19 cellular contexts compared by ENCODE assay signal in the genomic region with DNA sequence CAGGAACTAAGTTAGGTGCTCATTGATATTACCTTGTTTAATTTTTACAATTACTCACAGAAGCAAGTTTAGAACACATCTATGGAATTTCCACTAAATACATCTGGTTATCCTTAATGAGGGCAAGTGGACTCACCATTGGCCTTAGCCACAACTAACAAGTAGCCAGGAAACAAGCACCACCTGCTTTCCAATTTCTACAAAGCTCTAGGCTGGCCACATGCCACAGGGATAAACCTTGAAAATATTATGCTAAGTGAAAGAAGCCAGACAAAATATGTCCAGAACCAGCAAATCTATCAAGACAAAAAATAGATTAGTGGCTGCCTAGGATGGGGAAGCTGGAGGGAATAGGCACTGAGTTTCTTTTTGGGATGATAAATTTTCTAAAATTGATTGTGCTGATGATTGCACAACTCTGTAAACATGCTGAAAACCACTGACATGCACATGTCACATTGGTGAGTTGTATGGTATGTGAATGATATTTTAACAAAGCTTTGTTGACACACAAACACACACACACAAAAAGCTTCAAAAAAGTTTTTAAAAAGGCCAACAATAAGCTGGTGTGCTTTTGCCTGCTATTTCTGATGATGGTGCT.
DNase-seq lines count a peak whose midpoint lies in the region; ATAC-seq, FAIRE-seq and TF ChIP-seq lines count a peak whose summit lies in the region.
"Had no signal": no experiment of that assay in that cellular context is flagged by ENCODE, and none has a peak within 500 bp of the region (broad histone marks: within the 10 kb centered on the region; RNA-seq: fewer than 3 reads in every experiment).

No MANE protein-coding gene starts in this region.

- TF ChIP-seq EP300 in K562 (IDR thresholded peaks at IDR 0.05; ENCODE audit: low read length), result no peak

- no peaks in the 10 kb centered on the region for H3K9me1 ChIP-seq in K562 (ENCODE audit: control insufficient read depth, insufficient read depth, low read length)

- CTCF ChIA-PET in K562 (lab: Yijun Ruan, JAX; ENCODE audit: low intra/inter-chr PET ratio), result no interaction called here
- CTCF ChIA-PET in activated CD4-positive, alpha-beta memory T cell treated with anti-CD3 and anti-CD28 coated beads, Interleukin-2, amount 10 ng/mL, durations not matched to agents 7 days and 5 days (lab: Charles Lee), result interaction anchor here (2.0 to 2.5 kb wide), 2 partner anchors 9 to 24 kb away, joined by 6 read pairs; no protein-coding TSS in a partner anchor

- POLR2A ChIA-PET in K562 (lab: Yijun Ruan, JAX), result interaction anchor here (1.5 to 1.9 kb wide), 2 partner anchors 10 to 14 kb away, joined by 6 to 8 read pairs; no protein-coding TSS in a partner anchor
- POLR2A ChIA-PET in activated CD4-positive, alpha-beta memory T cell treated with anti-CD3 and anti-CD28 coated beads, Interleukin-2, amount 10 ng/mL, durations not matched to agents 7 days and 5 days (lab: Charles Lee), result interaction anchor here (1.9 kb wide), 1 partner anchor 10 kb away, joined by 8 read pairs; no protein-coding TSS in a partner anchor

- peaks cover 3% of the 10 kb centered on the region for H3K4me1 Mint-ChIP-seq in activated CD4-positive, alpha-beta memory T cell treated with anti-CD3 and anti-CD28 coated beads, Interleukin-2, amount 10 ng/mL, durations not matched to agents 7 days and 5 days

- intact Hi-C loops in K562 (cut with micrococcal nuclease) (no loop called here), right lobe of liver (cut with DNase I) (no loop called here)

- TF ChIP-seq CTCF in K562 (IDR thresholded peaks at IDR 0.05 in 2 of 3, conservative IDR thresholded peaks at IDR 0.05 in 1 of 3; ENCODE audit: insufficient read depth in 2 of 3, low read depth in 1 of 3, low read length in 3 of 3) (no peak), right lobe of liver (IDR thresholded peaks at IDR 0.05) (no peak)

- no peak overlapping the region for H3K4me3 ChIP-seq in K562
- peak overlapping the region in 2 of 3 donors; percentile 38 to 63 for H3K4me3 ChIP-seq in right lobe of liver
- H3K4me3 ChIP-seq: A549, GM23248 had no signal

- H3K79me2 ChIP-seq in K562 (ENCODE audit: control insufficient read depth, insufficient read depth, low read length), result no peaks in the 10 kb centered on the region

- H3K36me3 Mint-ChIP-seq in activated CD4-positive, alpha-beta memory T cell treated with anti-CD3 and anti-CD28 coated beads, Interleukin-2, amount 10 ng/mL, durations not matched to agents 7 days and 5 days (ENCODE audit: low read depth), result peaks cover 4% of the 10 kb centered on the region

- no peak overlapping the region for H3K27ac Mint-ChIP-seq in activated CD4-positive, alpha-beta memory T cell treated with anti-CD3 and anti-CD28 coated beads, Interleukin-2, amount 10 ng/mL, durations not matched to agents 7 days and 5 days

- H3K4me1 ChIP-seq in K562 (replicated peaks in 1 of 2; ENCODE audit: control insufficient read depth in 2 of 2, insufficient read depth in 2 of 2, low read length in 2 of 2), result peaks cover 0 to 15% of the 10 kb centered on the region in 2 experiments; a peak in 3 of 5 replicates
- H3K4me1 ChIP-seq in right lobe of liver, result peaks cover 0 to 53% (median 16%) of the 10 kb centered on the region in 4 donors
- H3K4me1 ChIP-seq: A549 had no signal

- no peak overlapping the region for H3K4me3 Mint-ChIP-seq in activated CD4-positive, alpha-beta memory T cell treated with anti-CD3 and anti-CD28 coated beads, Interleukin-2, amount 10 ng/mL, durations not matched to agents 7 days and 5 days
- H3K4me3 Mint-ChIP-seq: CD14-positive monocyte had no signal

- TF ChIP-seq POLR2A in K562 (conservative IDR thresholded peaks at IDR 0.05), result no peak
- TF ChIP-seq POLR2A in right lobe of liver (IDR thresholded peaks at IDR 0.05), result peak; percentile 12

- H3K4me2 ChIP-seq in K562 (ENCODE audit: insufficient read depth, low read length), result no peak overlapping the region
- H3K4me2 ChIP-seq: A549 had no signal

- BruUV-seq in K562 (replicated peaks; lab: Mats Ljungman, UMichigan), result no TSS peak

- no peak overlapping the region for H3K27ac ChIP-seq in K562 (ENCODE audit: extremely low read depth, low read depth, low read length)
- H3K27ac ChIP-seq in right lobe of liver, result peak overlapping the region; percentile 33 to 93 (median 55)
- H3K27ac ChIP-seq: A549, GM23248 had no signal

- TF ChIP-seq RAD21 in K562 (CRISPR knock-in tag; conservative IDR thresholded peaks at IDR 0.05 in 1 of 2, IDR thresholded peaks at IDR 0.05 in 1 of 2), result no peak

- H3K9me3 ChIP-seq in K562 (replicated peaks; ENCODE audit: control insufficient read depth, insufficient read depth, low read depth, low read length), result no peaks in the 10 kb centered on the region
- H3K9me3 ChIP-seq in right lobe of liver, result no peaks in the 10 kb centered on the region
- H3K9me3 ChIP-seq: A549 had no signal

- in situ Hi-C loops in G401 (cut with HindIII; ENCODE audit: low sequenced_read_pairs), result no loop called here
- in situ Hi-C loops in K562 (cut with MboI), result no loop called here

- no peak for FAIRE-seq in K562 (lab: Jason Lieb, UNC)
- FAIRE-seq: A549, GM12891, RCC 7860 had no signal

- H3K27me3 ChIP-seq in K562 (ENCODE audit: control insufficient read depth in 2 of 2, insufficient read depth in 2 of 2, low read length in 2 of 2) (no peaks in the 10 kb centered on the region), right lobe of liver (no peaks in the 10 kb centered on the region)

- H3K27me3 Mint-ChIP-seq in activated CD4-positive, alpha-beta memory T cell treated with anti-CD3 and anti-CD28 coated beads, Interleukin-2, amount 10 ng/mL, durations not matched to agents 7 days and 5 days, result no peaks in the 10 kb centered on the region

- DNase-seq in G401 (ENCODE audit: low spot score) (peak; percentile 72), NCI-H1930 (lab: John Stamatoyannopoulos, UW) (peak; percentile 9 to 59), K562 (ENCODE audit: extremely low read depth in 1 of 4, low spot score in 3 of 4) (no peak), right lobe of liver (no peak)
- DNase-seq in activated CD4-positive, alpha-beta memory T cell treated with anti-CD3 and anti-CD28 coated beads, Interleukin-2, amount 10 ng/mL, durations not matched to agents 7 days and 5 days, result no peak
- DNase-seq: COR-L47, DMS53, GM23248, Kasumi-1, NCI-H2081 treated with DMSO at 0.1 percent for 48 hours, NCI-H226, NCI-H526 treated with DMSO at 0.1 percent for 48 hours had no signal

- ATAC-seq in K562 (no peak), right lobe of liver (peak; percentile 20 to 51 (median 32)), GM18858 (IDR thresholded peaks at IDR 0.05; ENCODE audit: unreplicated experiment) (no peak), HG02840 (IDR thresholded peaks at IDR 0.05; ENCODE audit: low FRiP score, unreplicated experiment) (no peak), HG02759 (IDR thresholded peaks at IDR 0.05; ENCODE audit: unreplicated experiment) (no peak)
- ATAC-seq: A549 had no signal

- no peaks in the 10 kb centered on the region for H4K20me1 ChIP-seq in K562 (replicated peaks; ENCODE audit: control insufficient read depth, insufficient read depth, low read length)

- no peak overlapping the region for H2AFZ ChIP-seq in K562 (ENCODE audit: low read depth, low read length)
- H2AFZ ChIP-seq: GM23248 had no signal

- H3K36me3 ChIP-seq in K562 (ENCODE audit: control insufficient read depth, insufficient read depth, low read length) (no peaks in the 10 kb centered on the region), right lobe of liver (peaks cover 0 to 10% (median 0%) of the 10 kb centered on the region in 4 donors)

- no peak overlapping the region for H3K9ac ChIP-seq in K562 (ENCODE audit: insufficient read depth in 1 of 2, low read depth in 2 of 2, low read length in 2 of 2)
- H3K9ac ChIP-seq: GM23248 had no signal

- H3K9me3 Mint-ChIP-seq in activated CD4-positive, alpha-beta memory T cell treated with anti-CD3 and anti-CD28 coated beads, Interleukin-2, amount 10 ng/mL, durations not matched to agents 7 days and 5 days, result no peaks in the 10 kb centered on the region

TF ChIP-seq in K562, 482 proteins besides CTCF, POLR2A, EP300 and RAD21 (continues in another document):
- TF ChIP-seq YBX1 (IDR thresholded peaks at IDR 0.05), result no peak
- 0 out of 4 replicates have a peak, but pooled peaks of 1 of the 2 experiments have one; percentile 22 for TF ChIP-seq FOXA3 (CRISPR knock-in tag; conservative IDR thresholded peaks at IDR 0.05 in 1 of 2, IDR thresholded peaks at IDR 0.05 in 1 of 2)
- no peak for TF ChIP-seq ZNF347 (CRISPR knock-in tag; IDR thresholded peaks at IDR 0.05; ENCODE audit: low read depth)
- no peak for TF ChIP-seq CEBPG (CRISPR knock-in tag; IDR thresholded peaks at IDR 0.05)
- peak; percentile 64 to 67 for TF ChIP-seq CEBPG (tag; conservative IDR thresholded peaks at IDR 0.05 in 1 of 2, IDR thresholded peaks at IDR 0.05 in 1 of 2)
- TF ChIP-seq, protein P1, sequence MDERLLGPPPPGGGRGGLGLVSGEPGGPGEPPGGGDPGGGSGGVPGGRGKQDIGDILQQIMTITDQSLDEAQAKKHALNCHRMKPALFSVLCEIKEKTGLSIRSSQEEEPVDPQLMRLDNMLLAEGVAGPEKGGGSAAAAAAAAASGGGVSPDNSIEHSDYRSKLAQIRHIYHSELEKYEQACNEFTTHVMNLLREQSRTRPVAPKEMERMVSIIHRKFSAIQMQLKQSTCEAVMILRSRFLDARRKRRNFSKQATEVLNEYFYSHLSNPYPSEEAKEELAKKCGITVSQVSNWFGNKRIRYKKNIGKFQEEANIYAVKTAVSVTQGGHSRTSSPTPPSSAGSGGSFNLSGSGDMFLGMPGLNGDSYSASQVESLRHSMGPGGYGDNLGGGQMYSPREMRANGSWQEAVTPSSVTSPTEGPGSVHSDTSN (CRISPR knock-in tag; IDR thresholded peaks at IDR 0.05; ENCODE audit: low read depth), result no peak
- TF ChIP-seq, protein P1 (tag; conservative IDR thresholded peaks at IDR 0.05; ENCODE audit: low read depth), result no peak
- no peak for TF ChIP-seq SMARCA4 (IDR thresholded peaks at IDR 0.05)

Comparison
In these comparisons a context has a peak if more than half of its experiments do, and no peak if none do; other contexts are left out.
1. DNase-seq: peak in G401 (single experiment) and NCI-H1930 (2 of 2); none in K562 (0 of 4), right lobe of liver (0 of 3) and activated CD4-positive, alpha-beta memory T cell treated with anti-CD3 and anti-CD28 coated beads, Interleukin-2, amount 10 ng/mL, durations not matched to agents 7 days and 5 days (single experiment).
2. ATAC-seq: peak in right lobe of liver (4 of 4); none in K562 (single experiment), GM18858 (single experiment), HG02840 (single experiment) and HG02759 (single experiment).